Comparison of ENCODE assay signal across 28 cellular contexts in genomic region chr19:37872383-37872782, GRCh38. TPM values are rescaled to one million over a fixed set of nuclear protein-coding genes. Genes with fewer than 3 reads are reported as not detected.
"Had no signal": no experiment of that assay in that cellular context is flagged by ENCODE, and none has a peak within 500 bp of the region (broad histone marks: within the 10 kb centered on the region; RNA-seq: fewer than 3 reads in every experiment).

No MANE protein-coding gene starts in this region.

- H3K36me3 ChIP-seq: sigmoid colon, stomach, thoracic aorta, transverse colon had no signal

- H3K4me3 Mint-ChIP-seq: endodermal cell; immature natural killer cell; naive B cell; nephron; stimulated activated naive B cell treated with anti-CD40 and anti-IgM and Interleukin-4, amounts not matched to agents 10 μg/mL and 1 μg/mL and 100 μg/mL, for 72 hours had no signal

- H3K4me1 ChIP-seq: sigmoid colon, stomach, transverse colon had no signal

- H3K36me3 Mint-ChIP-seq: immature natural killer cell; naive B cell; stimulated activated naive B cell treated with anti-CD40 and anti-IgM and Interleukin-4, amounts not matched to agents 10 μg/mL and 1 μg/mL and 100 μg/mL, for 72 hours had no signal

- H3K27ac ChIP-seq: coronary artery, foreskin keratinocyte, sigmoid colon, skin epidermis, stomach, thoracic aorta, transverse colon had no signal

- H3K4me1 Mint-ChIP-seq: immature natural killer cell; naive B cell; nephron; stimulated activated naive B cell treated with anti-CD40 and anti-IgM and Interleukin-4, amounts not matched to agents 10 μg/mL and 1 μg/mL and 100 μg/mL, for 72 hours had no signal

- FAIRE-seq: kidney had no signal

- DNase-seq: cerebellar nuclear complex; effector CD4-positive, alpha-beta T cell; endodermal cell; foreskin keratinocyte; immature natural killer cell; kidney; left cardiac atrium; left ventricle myocardium superior; mesendoderm; naive B cell; posterior cingulate gyrus; sigmoid colon; stimulated activated CD4-positive, alpha-beta T cell treated with anti-CD3 and anti-CD28 coated beads, Interleukin-2, amount 100 ng/mL, for 24 hours; stimulated activated CD4-positive, alpha-beta T cell treated with anti-CD3 and anti-CD28 coated beads, Interleukin-4, amount 100 ng/mL, for 4 hours; stimulated activated naive B cell treated with anti-CD40 and anti-IgM and Interleukin-4, amounts not matched to agents 10 μg/mL and 1 μg/mL and 100 μg/mL, for 72 hours; stomach; substantia nigra; transverse colon had no signal

- H3K27me3 ChIP-seq: foreskin keratinocyte, sigmoid colon, stomach, transverse colon had no signal

- H3K4me3 ChIP-seq: coronary artery, lung, sigmoid colon, skin epidermis, stomach, thoracic aorta, transverse colon had no signal

- H3K9me3 ChIP-seq: thoracic aorta, transverse colon had no signal

- H3K27ac Mint-ChIP-seq: endodermal cell; immature natural killer cell; nephron; stimulated activated naive B cell treated with anti-CD40 and anti-IgM and Interleukin-4, amounts not matched to agents 10 μg/mL and 1 μg/mL and 100 μg/mL, for 72 hours had no signal

- ATAC-seq: esophagus mucosa; foreskin keratinocyte; left cardiac atrium; left ventricle myocardium superior; stimulated activated naive B cell treated with anti-CD40 and anti-IgM and Interleukin-4, amounts not matched to agents 10 μg/mL and 1 μg/mL and 100 μg/mL, for 72 hours had no signal

RNA-seq across cellular contexts. Expression of gene WDR87, which starts 34.0 kb away (rescaled TPM):
- total RNA-seq: dermis microvascular lymphatic vessel endothelial cell, endodermal cell, esophagus mucosa, foreskin keratinocyte, kidney, left cardiac atrium, left ventricle myocardium superior, lung, omental fat pad, pulmonary artery endothelial cell, sigmoid colon, thoracic aorta, transverse colon, ureter had no signal
- polyA plus RNA-seq: foreskin keratinocyte, immature natural killer cell, lung, sigmoid colon, stomach had no signal
